9 cellular contexts compared by ENCODE assay signal in genomic region chr12:50572275-50572674, GRCh38.
DNase-seq lines count a peak whose midpoint lies in the region; ATAC-seq and TF ChIP-seq lines count a peak whose summit lies in the region.
"Had no signal": no experiment of that assay in that cellular context is flagged by ENCODE, and none has a peak within 500 bp of the region (broad histone marks: within the 10 kb centered on the region; RNA-seq: fewer than 3 reads in every experiment).

No MANE protein-coding gene starts in this region.

- H3K36me3 ChIP-seq in muscle layer of duodenum (ENCODE audit: control insufficient read depth in 1 of 2, insufficient read depth in 2 of 2, low read length in 2 of 2) (no peaks in the 10 kb centered on the region), endodermal cell (ENCODE audit: control insufficient read depth, insufficient read depth, low read length) (no peaks in the 10 kb centered on the region)

- no peaks in the 10 kb centered on the region for H3K27me3 Mint-ChIP-seq in endodermal cell (ENCODE audit: insufficient read depth)

- POLR2A ChIA-PET in AG04450 (lab: Yijun Ruan, JAX): no interaction called here

- H3K9me3 ChIP-seq in AG04450 (ENCODE audit: control insufficient read depth, insufficient read depth, low read length) (no peaks in the 10 kb centered on the region), muscle layer of duodenum (ENCODE audit: control insufficient read depth in 1 of 2, low read length in 2 of 2) (no peaks in the 10 kb centered on the region), endodermal cell (ENCODE audit: control insufficient read depth, low read length) (no peaks in the 10 kb centered on the region)

- CTCF ChIA-PET in AG04450 (lab: Charles Lee): no interaction called here

- H3K9me3 Mint-ChIP-seq in endodermal cell: no peaks in the 10 kb centered on the region
- H3K9me3 Mint-ChIP-seq: H9 had no signal

- ATAC-seq in GM18517 (IDR thresholded peaks at IDR 0.05; ENCODE audit: unreplicated experiment) (no peak), HG03045 (IDR thresholded peaks at IDR 0.05; ENCODE audit: unreplicated experiment) (no peak)

- no peak overlapping the region for H3K4me3 Mint-ChIP-seq in endodermal cell
- H3K4me3 Mint-ChIP-seq: H9 had no signal

- H3K36me3 Mint-ChIP-seq in endodermal cell (ENCODE audit: low read depth): peaks cover 3% of the 10 kb centered on the region

- H3K9ac ChIP-seq in endodermal cell (ENCODE audit: extremely low read depth, low read length, poor library complexity, severe bottlenecking): no peak overlapping the region

- peaks cover 45% of the 10 kb centered on the region for H3K4me1 Mint-ChIP-seq in endodermal cell

- 93 to 100% methylated on average over 1 of the region's 1 CpG for WGBS in endodermal cell (ENCODE audit: insufficient coverage in 1 of 2, insufficient read length in 1 of 2), 2 experiments

- TF ChIP-seq CTCF in AG04450 (IDR thresholded peaks at IDR 0.05; ENCODE audit: low read depth, low read length) (no peak), dorsolateral prefrontal cortex (IDR thresholded peaks at IDR 0.05 in 54 of 56, conservative IDR thresholded peaks at IDR 0.05 in 2 of 56; ENCODE audit: low read depth in 1 of 56, partially characterized antibody in 56 of 56) (no peak), endodermal cell (conservative IDR thresholded peaks at IDR 0.05) (no peak)

- no peak overlapping the region for H3K27ac ChIP-seq in AG04450 (ENCODE audit: low read depth, low read length)
- H3K27ac ChIP-seq in dorsolateral prefrontal cortex: peak overlapping the region in 54 of 59 donors; percentile 2 to 86 (median 68)
- peak overlapping the region; percentile 46 for H3K27ac ChIP-seq in muscle layer of duodenum (ENCODE audit: low read length)
- no peak overlapping the region for H3K27ac ChIP-seq in endodermal cell (ENCODE audit: low read depth, low read length)

- H3K4me1 ChIP-seq in muscle layer of duodenum (ENCODE audit: control insufficient read depth in 1 of 2, insufficient read depth in 2 of 2, low read length in 2 of 2) (peaks cover 33 to 56% of the 10 kb centered on the region in 2 donors), endodermal cell (ENCODE audit: control insufficient read depth, insufficient read depth, low read length) (peaks cover 9% of the 10 kb centered on the region)

- intact Hi-C loops in dorsolateral prefrontal cortex (cut with DNase I): loop anchor here (5.0 to 10.0 kb wide), 2 partner anchors 65 to 67 kb away; partner anchors contain the start of gene DIP2B (in 1 of the 2)

- H3K27ac Mint-ChIP-seq in endodermal cell: no peak overlapping the region

- DNase-seq in AG04450 (ENCODE audit: low read depth, low spot score): peak; percentile 73
- DNase-seq in NCI-H226: peak; percentile 86
- no peak for DNase-seq in dorsolateral prefrontal cortex
- DNase-seq in endodermal cell: no peak
- no peak for DNase-seq in activated CD4-positive, CD25-positive, alpha-beta regulatory T cell treated with anti-CD3 and anti-CD28 coated beads, Interleukin-2, amount 50 U/mL, for 72 hours
- DNase-seq: H9 had no signal

- H3K4me3 ChIP-seq in AG04450 (ENCODE audit: low read depth, low read length) (no peak overlapping the region), dorsolateral prefrontal cortex (no peak overlapping the region), muscle layer of duodenum (ENCODE audit: low read depth in 1 of 2, low read length in 2 of 2) (no peak overlapping the region), endodermal cell (ENCODE audit: low read length) (no peak overlapping the region)

- H3K27me3 ChIP-seq in AG04450 (ENCODE audit: control insufficient read depth, insufficient read depth, low read length): no peaks in the 10 kb centered on the region
- H3K27me3 ChIP-seq in dorsolateral prefrontal cortex: no peaks in the 10 kb centered on the region
- no peaks in the 10 kb centered on the region for H3K27me3 ChIP-seq in muscle layer of duodenum (ENCODE audit: low read depth, low read length)
- H3K27me3 ChIP-seq in endodermal cell (ENCODE audit: control insufficient read depth, insufficient read depth, low read length, poor library complexity, severe bottlenecking): no peaks in the 10 kb centered on the region

Comparison
In these comparisons a context has a peak if more than half of its experiments do, and no peak if none do; other contexts are left out.
1. DNase-seq: peak in AG04450 (single experiment) and NCI-H226 (single experiment); none in dorsolateral prefrontal cortex (0 of 10), endodermal cell (single experiment) and activated CD4-positive, CD25-positive, alpha-beta regulatory T cell treated with anti-CD3 and anti-CD28 coated beads, Interleukin-2, amount 50 U/mL, for 72 hours (single experiment).
2. H3K27ac ChIP-seq: peak in dorsolateral prefrontal cortex (54 of 59) and muscle layer of duodenum (single experiment); none in AG04450 (single experiment) and endodermal cell (single experiment).